ENCODE assay signal across 28 cellular contexts in the genomic region with DNA sequence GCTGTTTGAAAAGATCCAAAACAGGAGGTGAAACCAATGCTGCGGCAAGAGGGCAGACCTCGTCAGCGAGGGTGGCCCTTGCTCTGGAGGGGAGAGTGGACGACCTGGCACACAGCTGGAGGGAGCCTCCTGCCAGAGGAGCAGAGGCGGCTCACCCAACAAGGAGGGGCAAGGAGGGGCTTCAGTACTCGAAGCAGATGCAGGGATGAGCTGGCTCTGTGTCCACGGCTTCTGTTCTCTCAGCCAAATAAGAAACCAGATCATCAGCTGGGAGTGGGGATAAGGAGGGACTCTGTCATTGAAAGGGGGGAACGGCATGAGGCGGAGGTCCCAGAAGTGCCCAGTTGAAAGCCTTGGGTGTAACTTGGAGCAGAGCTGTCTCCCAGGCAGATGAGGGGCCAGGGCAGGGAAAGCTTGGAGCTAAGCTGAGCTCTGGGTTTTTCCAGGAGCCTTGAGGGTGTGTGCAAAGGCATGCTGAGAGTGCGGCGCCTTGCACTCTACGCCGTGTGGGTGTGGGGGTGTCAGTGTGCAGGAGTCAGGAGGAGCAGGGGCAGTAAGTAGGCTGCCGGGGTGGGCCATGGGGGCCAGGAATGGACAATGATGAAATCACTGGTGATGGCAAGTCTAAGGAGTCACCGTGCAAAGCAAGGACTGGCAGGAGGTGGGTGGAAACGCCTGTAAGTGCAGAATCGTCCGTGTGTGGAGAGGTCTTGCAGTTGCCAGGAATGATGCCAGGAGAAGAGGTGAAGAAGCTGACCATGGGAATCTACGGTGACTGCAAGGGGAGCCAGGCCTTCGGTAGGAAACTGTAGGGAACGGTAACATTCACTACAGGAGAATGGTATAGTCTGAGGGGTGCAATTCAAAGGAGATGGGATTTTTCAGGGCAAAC.
DNase-seq lines count a peak whose midpoint lies in the region; ATAC-seq and TF ChIP-seq lines count a peak whose summit lies in the region.
"Had no signal": no experiment of that assay in that cellular context is flagged by ENCODE, and none has a peak within 500 bp of the region (broad histone marks: within the 10 kb centered on the region; RNA-seq: fewer than 3 reads in every experiment).

No MANE protein-coding gene starts in this region.

- ATAC-seq in foreskin keratinocyte (peak; percentile 45), GM21447 (IDR thresholded peaks at IDR 0.05; ENCODE audit: unreplicated experiment) (no peak), GM21515 (IDR thresholded peaks at IDR 0.05; ENCODE audit: unreplicated experiment) (no peak)
- ATAC-seq in effector memory CD8-positive, alpha-beta T cell (replicated peaks): no peak
- no peak for ATAC-seq in activated CD8-positive, alpha-beta T cell treated with anti-CD3 and anti-CD28 coated beads for 36 hours

- TF ChIP-seq CTCF in HFFc6 (IDR thresholded peaks at IDR 0.05) (no peak), foreskin keratinocyte (conservative IDR thresholded peaks at IDR 0.05) (no peak)
- TF ChIP-seq CTCF in activated CD8-positive, alpha-beta T cell treated with anti-CD3 and anti-CD28 coated beads for 36 hours (IDR thresholded peaks at IDR 0.05): no peak

- no peak overlapping the region for H3K27ac ChIP-seq in foreskin keratinocyte
- H3K27ac ChIP-seq in rectal smooth muscle tissue (ENCODE audit: low read depth, low read length): no peak overlapping the region
- H3K27ac ChIP-seq: adrenal gland, thoracic aorta had no signal

- H3K9me3 Mint-ChIP-seq in HFFc6: no peaks in the 10 kb centered on the region
- H3K9me3 Mint-ChIP-seq in effector memory CD8-positive, alpha-beta T cell: no peaks in the 10 kb centered on the region
- no peaks in the 10 kb centered on the region for H3K9me3 Mint-ChIP-seq in activated CD8-positive, alpha-beta T cell treated with anti-CD3 and anti-CD28 coated beads for 36 hours
- H3K9me3 Mint-ChIP-seq: activated CD4-positive, alpha-beta memory T cell treated with anti-CD3 and anti-CD28 coated beads for 36 hours; activated T-helper 1 cell treated with anti-CD3 and anti-CD28 coated beads, Interleukin-12 subunit alpha, Interleukin-12 subunit beta, Interleukin-2, Interleukin-4 antibody, amounts not matched to agents 30 ng/mL and 10 ng/mL and 1 ng/mL, durations not matched to agents 14 hours and 24 hours and 36 hours; central memory CD8-positive, alpha-beta T cell; dendritic cell treated with granulocyte-macrophage colony-stimulating factor and Interleukin-4, amounts not matched to agents 40 ng/mL and 50 ng/mL, for 4 days; T-helper 2 cell treated with Interferon-gamma antibody and Interleukin-4, amounts not matched to agents 5 μg/mL and 100 μg/mL, for 36 hours had no signal

- H3K27ac Mint-ChIP-seq in HFFc6: no peak overlapping the region
- no peak overlapping the region for H3K27ac Mint-ChIP-seq in effector memory CD8-positive, alpha-beta T cell
- H3K27ac Mint-ChIP-seq in activated CD8-positive, alpha-beta T cell treated with anti-CD3 and anti-CD28 coated beads for 36 hours: no peak overlapping the region
- H3K27ac Mint-ChIP-seq: activated CD4-positive, alpha-beta memory T cell treated with anti-CD3 and anti-CD28 coated beads for 36 hours; activated T-helper 1 cell treated with anti-CD3 and anti-CD28 coated beads, Interleukin-12 subunit alpha, Interleukin-12 subunit beta, Interleukin-2, Interleukin-4 antibody, amounts not matched to agents 30 ng/mL and 10 ng/mL and 1 ng/mL, durations not matched to agents 14 hours and 24 hours and 36 hours; dendritic cell treated with granulocyte-macrophage colony-stimulating factor and Interleukin-4, amounts not matched to agents 40 ng/mL and 50 ng/mL, for 4 days; T-helper 2 cell treated with Interferon-gamma antibody and Interleukin-4, amounts not matched to agents 5 μg/mL and 100 μg/mL, for 36 hours had no signal

- no peaks in the 10 kb centered on the region for H3K36me3 Mint-ChIP-seq in HFFc6 (ENCODE audit: low read depth)
- H3K36me3 Mint-ChIP-seq in effector memory CD8-positive, alpha-beta T cell (ENCODE audit: insufficient read depth): peaks cover 3% of the 10 kb centered on the region
- H3K36me3 Mint-ChIP-seq in activated CD8-positive, alpha-beta T cell treated with anti-CD3 and anti-CD28 coated beads for 36 hours (ENCODE audit: low read depth): no peaks in the 10 kb centered on the region
- H3K36me3 Mint-ChIP-seq: activated CD4-positive, alpha-beta memory T cell treated with anti-CD3 and anti-CD28 coated beads for 36 hours; CD14-positive monocyte; naive B cell had no signal

- peak overlapping the region; percentile 18 for H3K4me3 ChIP-seq in rectal smooth muscle tissue (ENCODE audit: low read length)
- H3K4me3 ChIP-seq: adrenal gland, thoracic aorta had no signal

- peaks cover 8% of the 10 kb centered on the region for H3K4me1 Mint-ChIP-seq in HFFc6 (ENCODE audit: low read depth)
- H3K4me1 Mint-ChIP-seq in effector memory CD8-positive, alpha-beta T cell (ENCODE audit: low read depth in 2 of 2): no peaks in the 10 kb centered on the region
- H3K4me1 Mint-ChIP-seq in activated CD8-positive, alpha-beta T cell treated with anti-CD3 and anti-CD28 coated beads for 36 hours (ENCODE audit: low read depth): no peaks in the 10 kb centered on the region
- H3K4me1 Mint-ChIP-seq: CD14-positive monocyte; central memory CD8-positive, alpha-beta T cell; naive B cell had no signal

- DNase-seq in HFFc6 (no peak), foreskin keratinocyte (no peak)
- no peak for DNase-seq in effector memory CD8-positive, alpha-beta T cell
- DNase-seq in activated CD8-positive, alpha-beta T cell treated with anti-CD3 and anti-CD28 coated beads for 36 hours: no peak
- DNase-seq: activated CD4-positive, alpha-beta memory T cell treated with anti-CD3 and anti-CD28 coated beads for 36 hours; activated CD4-positive, alpha-beta T cell treated with anti-CD3 and anti-CD28 coated beads for 1 hour; activated CD8-positive, alpha-beta memory T cell treated with anti-CD3 and anti-CD28 coated beads, Interleukin-2, amount 50 U/mL, for 48 hours; activated naive CD4-positive, alpha-beta T cell treated with Interleukin-2 at 50 U/mL for 16 hours; adrenal gland; DMS79 treated with DMSO at 0.1 percent for 48 hours; GDM1; midbrain; naive B cell; NCI-H146; NCI-H748 treated with DMSO at 0.1 percent for 48 hours; occipital lobe; SIG-M5; small intestine; stimulated activated naive CD4-positive, alpha-beta T cell had no signal

- POLR2A ChIA-PET in activated CD8-positive, alpha-beta T cell treated with anti-CD3 and anti-CD28 coated beads for 36 hours (lab: Charles Lee): no interaction called here

- H3K27me3 ChIP-seq in foreskin keratinocyte: no peaks in the 10 kb centered on the region
- H3K27me3 ChIP-seq in rectal smooth muscle tissue (ENCODE audit: control insufficient read depth, insufficient read depth, low read length): no peaks in the 10 kb centered on the region
- H3K27me3 ChIP-seq: adrenal gland had no signal

- H3K9ac ChIP-seq in rectal smooth muscle tissue (ENCODE audit: low read length): no peak overlapping the region

- peaks cover 11% of the 10 kb centered on the region for H3K27me3 Mint-ChIP-seq in HFFc6 (ENCODE audit: insufficient read depth)
- peaks cover 26 to 38% of the 10 kb centered on the region in 2 donors for H3K27me3 Mint-ChIP-seq in effector memory CD8-positive, alpha-beta T cell
- peaks cover 6% of the 10 kb centered on the region for H3K27me3 Mint-ChIP-seq in activated CD8-positive, alpha-beta T cell treated with anti-CD3 and anti-CD28 coated beads for 36 hours

- H3K4me1 ChIP-seq in foreskin keratinocyte (no peaks in the 10 kb centered on the region), rectal smooth muscle tissue (ENCODE audit: control insufficient read depth, insufficient read depth, low read length) (no peaks in the 10 kb centered on the region)
- H3K4me1 ChIP-seq: adrenal gland had no signal

- peak overlapping the region; percentile 52 for H3K4me3 Mint-ChIP-seq in HFFc6
- no peak overlapping the region for H3K4me3 Mint-ChIP-seq in effector memory CD8-positive, alpha-beta T cell
- no peak overlapping the region for H3K4me3 Mint-ChIP-seq in activated CD8-positive, alpha-beta T cell treated with anti-CD3 and anti-CD28 coated beads for 36 hours
- H3K4me3 Mint-ChIP-seq: activated CD4-positive, alpha-beta memory T cell treated with anti-CD3 and anti-CD28 coated beads for 36 hours; activated T-helper 1 cell treated with anti-CD3 and anti-CD28 coated beads, Interleukin-12 subunit alpha, Interleukin-12 subunit beta, Interleukin-2, Interleukin-4 antibody, amounts not matched to agents 30 ng/mL and 10 ng/mL and 1 ng/mL, durations not matched to agents 14 hours and 24 hours and 36 hours; CD14-positive monocyte; central memory CD8-positive, alpha-beta T cell; dendritic cell treated with granulocyte-macrophage colony-stimulating factor and Interleukin-4, amounts not matched to agents 40 ng/mL and 50 ng/mL, for 4 days; naive B cell; T-helper 2 cell treated with Interferon-gamma antibody and Interleukin-4, amounts not matched to agents 5 μg/mL and 100 μg/mL, for 36 hours had no signal

- CTCF ChIA-PET in activated CD8-positive, alpha-beta T cell treated with anti-CD3 and anti-CD28 coated beads for 36 hours (lab: Charles Lee): no interaction called here

- H3K36me3 ChIP-seq in rectal smooth muscle tissue (ENCODE audit: control insufficient read depth, insufficient read depth, low read length): no peaks in the 10 kb centered on the region
- H3K36me3 ChIP-seq: adrenal gland, thoracic aorta had no signal

- intact Hi-C loops in activated CD8-positive, alpha-beta T cell treated with anti-CD3 and anti-CD28 coated beads for 36 hours (cut with micrococcal nuclease): no loop called here
